Comparison of ENCODE assay signal across 8 cellular contexts in genomic region chr19:45154064-45154827, GRCh38. TPM values are rescaled to one million over a fixed set of nuclear protein-coding genes. Genes with fewer than 3 reads are reported as not detected.
DNase-seq lines count a peak whose midpoint lies in the region; ATAC-seq and TF ChIP-seq lines count a peak whose summit lies in the region.

No MANE protein-coding gene starts in this region.

- H3K4me3 ChIP-seq in SK-N-MC, result peak overlapping the region; percentile 75

- no peaks in the 10 kb centered on the region for H3K9me3 ChIP-seq in H9 (ENCODE audit: control insufficient read depth, low read depth, low read length)
- H3K9me3 ChIP-seq in SK-N-MC (ENCODE audit: low read depth, low read length), result no peaks in the 10 kb centered on the region

- peak overlapping the region; percentile 52 to 76 for H3K4me3 Mint-ChIP-seq in H9

- no peak overlapping the region for H2AFZ ChIP-seq in H9 (ENCODE audit: low read length)

- H4K5ac ChIP-seq in H9 (ENCODE audit: insufficient read length, low read depth, low read length), result no peak overlapping the region

- H3T11ph ChIP-seq in H9 (ENCODE audit: low read length), result no peak overlapping the region

- H3K9me3 Mint-ChIP-seq in H9, result no peaks in the 10 kb centered on the region; a peak in 1 of 5 replicates

- H3K4me2 ChIP-seq in H9 (ENCODE audit: insufficient read depth, insufficient read length, low read length), result peak overlapping the region; percentile 27

- no peak overlapping the region for H2BK15ac ChIP-seq in H9 (ENCODE audit: low read depth, low read length)

- no peak overlapping the region for H3K18ac ChIP-seq in H9 (ENCODE audit: insufficient read length, low read depth, low read length)

- H3K79me2 ChIP-seq in H9 (ENCODE audit: insufficient read depth, low read length), result no peaks in the 10 kb centered on the region

- H3K56ac ChIP-seq in H9 (ENCODE audit: insufficient read length, low read depth, low read length), result no peak overlapping the region

- WGBS in H9 (ENCODE audit: extremely low coverage, insufficient read length, low lambda C conversion rate), result no CpG with 5 or more reads among the region's 19 CpGs

- TF ChIP-seq CTCF in H9 (conservative IDR thresholded peaks at IDR 0.05), result 0 out of 3 replicates have a peak, but pooled peaks have one; percentile 11

- H3K23me2 ChIP-seq in H9 (ENCODE audit: insufficient read length, low read depth, low read length, poor library complexity, severe bottlenecking), result no peaks in the 10 kb centered on the region

- 0 out of 7 replicates have a peak, but pooled peaks cover 0 to 2% (median 0%) of the 10 kb centered on the region in 3 experiments for H3K36me3 Mint-ChIP-seq in H9 (ENCODE audit: insufficient read depth in 1 of 3, low read depth in 3 of 3)

- no peak overlapping the region for H3K14ac ChIP-seq in H9 (ENCODE audit: insufficient read depth, low read length)

- peaks cover 13 to 30% of the 10 kb centered on the region in 2 experiments for H3K4me1 Mint-ChIP-seq in H9

- no peak overlapping the region for H3K23ac ChIP-seq in H9 (ENCODE audit: insufficient read length, low read depth, low read length)

- no peaks in the 10 kb centered on the region for H4K20me1 ChIP-seq in H9 (ENCODE audit: control insufficient read depth, insufficient read depth, insufficient read length)

- H3K36me3 ChIP-seq in SK-N-MC (ENCODE audit: insufficient read depth, low read length), result no peaks in the 10 kb centered on the region

- no peak overlapping the region for H4K8ac ChIP-seq in H9 (replicated peaks; ENCODE audit: insufficient read length, low read depth, low read length)

- H3K4me1 ChIP-seq in H9 (ENCODE audit: insufficient read depth, low read length), result no peaks in the 10 kb centered on the region

- H4K91ac ChIP-seq in H9 (ENCODE audit: insufficient read length, low read depth, low read length), result no peak overlapping the region

- H3K27me3 ChIP-seq in H9 (ENCODE audit: insufficient read depth, low read length), result peaks cover 7% of the 10 kb centered on the region; the same call in 1 of the 2 replicates

- intact Hi-C loops in sciatic nerve (cut with DNase I), result no loop called here

- H3K27ac Mint-ChIP-seq in H9, result no peak overlapping the region

- H2BK5ac ChIP-seq in H9 (ENCODE audit: insufficient read length, low read length), result no peak overlapping the region

- H3K27ac ChIP-seq in H9 (ENCODE audit: insufficient read length, low read depth, low read length) (no peak overlapping the region), SK-N-MC (no peak overlapping the region)

- H2BK20ac ChIP-seq in H9 (ENCODE audit: low read depth, low read length, poor library complexity, severe bottlenecking), result no peak overlapping the region

- H3K4ac ChIP-seq in H9 (ENCODE audit: low read depth, low read length), result no peak overlapping the region

- no peaks in the 10 kb centered on the region for H3K79me1 ChIP-seq in H9 (ENCODE audit: insufficient read depth, low read depth, low read length, poor library complexity, severe bottlenecking)

- ATAC-seq in sciatic nerve (peak; percentile 40), HG03439 (IDR thresholded peaks at IDR 0.05; ENCODE audit: unreplicated experiment) (no peak)

- H3K9ac ChIP-seq in H9 (ENCODE audit: extremely low read depth, insufficient read length, low read length) (no peak overlapping the region), SK-N-MC (ENCODE audit: insufficient read length) (no peak overlapping the region)

- DNase-seq in H9, result no peak
- no peak for DNase-seq in SK-N-MC (ENCODE audit: low read depth, low spot score)
- peak; percentile 46 for DNase-seq in fibroblast of peridontal ligament (ENCODE audit: extremely low read depth)
- DNase-seq in sciatic nerve (ENCODE audit: low spot score), result no peak
- no peak for DNase-seq in NAMALWA (ENCODE audit: low spot score)
- DNase-seq in NCI-H146 treated with DMSO at 0.1 percent for 48 hours (lab: John Stamatoyannopoulos, UW; ENCODE audit: unreplicated experiment), result no peak
- no peak for DNase-seq in DMS114 treated with DMSO at 0.1 percent for 48 hours (lab: John Stamatoyannopoulos, UW; ENCODE audit: unreplicated experiment)

- peaks cover 77% of the 10 kb centered on the region for H3K27me3 Mint-ChIP-seq in H9 (ENCODE audit: low read depth)

- H2BK120ac ChIP-seq in H9 (ENCODE audit: low read depth, low read length, poor library complexity, severe bottlenecking), result no peak overlapping the region

- H2AK5ac ChIP-seq in H9 (ENCODE audit: insufficient read length, low read length), result no peak overlapping the region

- no peak overlapping the region for H2BK12ac ChIP-seq in H9 (ENCODE audit: insufficient read length, low read depth, low read length)

RNA-seq across cellular contexts. Expression of gene NKPD1, which starts 6.5 kb away (rescaled TPM):
- total RNA-seq in H9 (2021) (0.17 and 0.46 TPM in 2 replicates), sciatic nerve (not detected)

RNA-seq across cellular contexts. Expression of gene TRAPPC6A, which starts 23.8 kb away (rescaled TPM):
- total RNA-seq in H9 (2021) (57.8 and 59.9 TPM in 2 replicates), sciatic nerve (20.8 TPM)

RNA-seq across cellular contexts. Expression of gene BLOC1S3, which starts 24.3 kb away (rescaled TPM):
- 9.2 and 12.2 TPM in 2 replicates for total RNA-seq in H9 (2021)
- 13.0 TPM for total RNA-seq in sciatic nerve
